23 cellular contexts compared by ENCODE assay signal in the genomic region with DNA sequence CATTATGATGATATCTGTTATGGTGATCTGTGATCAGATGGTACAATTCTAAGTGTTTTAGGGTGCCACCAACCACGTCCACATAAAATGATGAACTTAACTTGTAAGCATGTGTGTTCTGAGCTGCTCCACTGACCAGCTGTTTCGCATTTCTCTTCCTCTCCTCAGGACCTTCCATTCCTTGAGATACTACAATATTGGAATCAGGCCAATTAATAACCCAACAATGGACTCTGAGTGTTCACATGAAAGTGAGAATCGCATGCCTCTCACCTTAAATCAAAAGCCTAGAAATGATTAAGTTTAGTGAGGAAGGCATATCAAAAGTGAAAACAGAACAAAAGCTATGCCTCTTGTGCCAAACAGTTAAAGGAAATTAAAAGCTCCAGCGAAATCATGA.
A peak's percentile ranks its signal among the peaks of the same experiment; 100 is the strongest.
DNase-seq lines count a peak whose midpoint lies in the region; ATAC-seq, FAIRE-seq and TF ChIP-seq lines count a peak whose summit lies in the region.
"Had no signal": no experiment of that assay in that cellular context is flagged by ENCODE, and none has a peak within 500 bp of the region (broad histone marks: within the 10 kb centered on the region; RNA-seq: fewer than 3 reads in every experiment).

No MANE protein-coding gene starts in this region.

- H3K4me2 ChIP-seq in HepG2 (ENCODE audit: low read depth, low read length) (no peak overlapping the region), GM12878 (ENCODE audit: control insufficient read depth, insufficient read depth) (no peak overlapping the region)
- H3K4me2 ChIP-seq: A549; BLaER1 treated with 17β-estradiol and CSF1 and Interleukin-3, amounts not matched to agents 10 nM and 100 nM had no signal

- no peak overlapping the region for H3K4me3 Mint-ChIP-seq in activated CD4-positive, alpha-beta T cell treated with anti-CD3 and anti-CD28 coated beads, Interleukin-2, amount 10 ng/mL, durations not matched to agents 24 days and 14 days
- H3K4me3 Mint-ChIP-seq: B cell; CD4-positive, alpha-beta T cell; CD8-positive, alpha-beta T cell had no signal

- peaks cover 13% of the 10 kb centered on the region for H3K4me1 ChIP-seq in HepG2 (ENCODE audit: insufficient read depth, low read length)
- H3K4me1 ChIP-seq in right lobe of liver, result no peaks in the 10 kb centered on the region
- H3K4me1 ChIP-seq in GM12878 (ENCODE audit: control insufficient read depth, insufficient read depth, low read length), result no peaks in the 10 kb centered on the region
- H3K4me1 ChIP-seq in small intestine (ENCODE audit: control insufficient read depth in 2 of 2, insufficient read depth in 1 of 2, low read depth in 1 of 2, low read length in 1 of 2), result peaks cover 0 to 7% of the 10 kb centered on the region in 2 donors
- H3K4me1 ChIP-seq: A549 had no signal

- H3K36me3 Mint-ChIP-seq in activated CD4-positive, alpha-beta T cell treated with anti-CD3 and anti-CD28 coated beads, Interleukin-2, amount 10 ng/mL, durations not matched to agents 24 days and 14 days (ENCODE audit: low read depth), result peaks cover 30% of the 10 kb centered on the region

- TF ChIP-seq RAD21 in HepG2 (CRISPR knock-in tag; IDR thresholded peaks at IDR 0.05) (no peak), GM12878 (IDR thresholded peaks at IDR 0.05; ENCODE audit: insufficient read depth, low read depth, low read length) (no peak)

- H3K27me3 ChIP-seq in HepG2 (ENCODE audit: control insufficient read depth in 1 of 2, insufficient read depth in 2 of 2, low read length in 2 of 2) (no peaks in the 10 kb centered on the region), right lobe of liver (no peaks in the 10 kb centered on the region), GM12878 (replicated peaks in 1 of 2; ENCODE audit: control insufficient read depth in 2 of 2, insufficient read depth in 2 of 2, low read length in 1 of 2) (no peaks in the 10 kb centered on the region), small intestine (ENCODE audit: control insufficient read depth in 2 of 2, insufficient read depth in 2 of 2, low read length in 2 of 2) (no peaks in the 10 kb centered on the region)
- H3K27me3 ChIP-seq: BLaER1 treated with 17β-estradiol and CSF1 and Interleukin-3, amounts not matched to agents 10 nM and 100 nM had no signal

- H4K20me1 ChIP-seq in HepG2 (ENCODE audit: insufficient read depth, low read length), result 0 out of 2 replicates have a peak, but pooled peaks cover 3% of the 10 kb centered on the region
- no peaks in the 10 kb centered on the region for H4K20me1 ChIP-seq in GM12878 (ENCODE audit: control insufficient read depth, insufficient read depth)
- H4K20me1 ChIP-seq: BLaER1 treated with 17β-estradiol and CSF1 and Interleukin-3, amounts not matched to agents 10 nM and 100 nM had no signal

- SMC1A ChIA-PET in GM12878 (lab: Charles Lee; ENCODE audit: uncharacterized antibody, unreplicated experiment), result interaction anchor here (0.9 to 1.8 kb wide), 8 partner anchors 13 to 109 kb away, joined by 3 to 9 read pairs (median 4); no protein-coding TSS in a partner anchor

- no peaks in the 10 kb centered on the region for H3K4me1 Mint-ChIP-seq in activated CD4-positive, alpha-beta T cell treated with anti-CD3 and anti-CD28 coated beads, Interleukin-2, amount 10 ng/mL, durations not matched to agents 24 days and 14 days
- H3K4me1 Mint-ChIP-seq: B cell had no signal

- no peak for DNase-seq in activated CD4-positive, alpha-beta T cell treated with anti-CD3 and anti-CD28 coated beads, Interleukin-2, amount 10 ng/mL, durations not matched to agents 24 days and 14 days
- DNase-seq in activated CD4-positive, alpha-beta T cell treated with anti-CD3 and anti-CD28 coated beads, Interleukin-2, amount 50 U/mL, for 4 hours, result no peak
- DNase-seq in HepG2 (ENCODE audit: low spot score), result no peak
- DNase-seq in right lobe of liver, result no peak
- DNase-seq in GM12878 (ENCODE audit: low read depth, low spot score), result no peak
- peak; percentile 61 for DNase-seq in small intestine
- DNase-seq in EL, result no peak
- no peak for DNase-seq in NCI-H510A treated with DMSO at 0.1 percent for 48 hours (lab: John Stamatoyannopoulos, UW)
- DNase-seq: AML-193; Caco-2; Calu3; CD4-positive, alpha-beta T cell; CD8-positive, alpha-beta T cell; DMS79 treated with DMSO at 0.1 percent for 48 hours; GDM1 had no signal

- RAD21 ChIA-PET in GM12878 (lab: Charles Lee; ENCODE audit: unreplicated experiment), result interaction anchor here (0.8 to 1.9 kb wide), 5 partner anchors 35 to 106 kb away, joined by 3 to 8 read pairs (median 3); no protein-coding TSS in a partner anchor

- no peaks in the 10 kb centered on the region for H3K9me3 Mint-ChIP-seq in activated CD4-positive, alpha-beta T cell treated with anti-CD3 and anti-CD28 coated beads, Interleukin-2, amount 10 ng/mL, durations not matched to agents 24 days and 14 days
- H3K9me3 Mint-ChIP-seq: CD4-positive, alpha-beta T cell had no signal

- BruUV-seq in HepG2 (replicated peaks; lab: Mats Ljungman, UMichigan), result no TSS peak
- BruUV-seq in GM12878 (replicated peaks; lab: Mats Ljungman, UMichigan), result no TSS peak

- TF ChIP-seq CTCF in HepG2 (CRISPR knock-in tag; IDR thresholded peaks at IDR 0.05), result no peak
- TF ChIP-seq CTCF in right lobe of liver (IDR thresholded peaks at IDR 0.05), result no peak
- no peak for TF ChIP-seq CTCF in GM12878 (IDR thresholded peaks at IDR 0.05 in 2 of 3, conservative IDR thresholded peaks at IDR 0.05 in 1 of 3; ENCODE audit: control insufficient read depth in 2 of 3, extremely low read depth in 1 of 3, insufficient read depth in 1 of 3, low read depth in 3 of 3, low read length in 3 of 3)

- no peaks in the 10 kb centered on the region for H3K9me3 ChIP-seq in HepG2 (ENCODE audit: low read length)
- H3K9me3 ChIP-seq in right lobe of liver, result no peaks in the 10 kb centered on the region
- no peaks in the 10 kb centered on the region for H3K9me3 ChIP-seq in GM12878 (replicated peaks; ENCODE audit: control insufficient read depth, insufficient read depth, low read length)
- no peaks in the 10 kb centered on the region for H3K9me3 ChIP-seq in small intestine (ENCODE audit: control insufficient read depth, low read depth)
- H3K9me3 ChIP-seq: A549, Caco-2 had no signal

- peak overlapping the region; percentile 2 for H3K27ac Mint-ChIP-seq in activated CD4-positive, alpha-beta T cell treated with anti-CD3 and anti-CD28 coated beads, Interleukin-2, amount 10 ng/mL, durations not matched to agents 24 days and 14 days
- H3K27ac Mint-ChIP-seq: B cell; CD4-positive, alpha-beta T cell; CD8-positive, alpha-beta T cell had no signal

- POLR2A ChIA-PET in HepG2 (lab: Yijun Ruan, JAX), result no interaction called here
- POLR2A ChIA-PET in GM12878 (lab: Charles Lee), result interaction anchor here (1.0 to 1.4 kb wide), 2 partner anchors 12 to 113 kb away, joined by 3 read pairs; no protein-coding TSS in a partner anchor

- H3K36me3 ChIP-seq in HepG2 (replicated peaks in 1 of 2; ENCODE audit: control insufficient read depth in 1 of 2, insufficient read depth in 2 of 2, low read length in 2 of 2), result peaks cover 28 to 69% of the 10 kb centered on the region in 2 experiments
- peaks cover 0 to 5% (median 1%) of the 10 kb centered on the region in 4 donors for H3K36me3 ChIP-seq in right lobe of liver
- H3K36me3 ChIP-seq in GM12878 (ENCODE audit: control insufficient read depth in 2 of 2, insufficient read depth in 2 of 2, low read length in 1 of 2), result no peaks in the 10 kb centered on the region; a peak in 1 of 4 replicates
- peaks cover 0 to 3% of the 10 kb centered on the region in 2 donors for H3K36me3 ChIP-seq in small intestine (ENCODE audit: control insufficient read depth in 2 of 2, insufficient read depth in 2 of 2, low read length in 2 of 2)

- H3K4me3 ChIP-seq in HepG2 (replicated peaks in 1 of 3; ENCODE audit: insufficient read depth in 1 of 3, low read depth in 2 of 3, low read length in 3 of 3), result no peak overlapping the region
- no peak overlapping the region for H3K4me3 ChIP-seq in right lobe of liver
- H3K4me3 ChIP-seq in GM12878, result no peak overlapping the region
- no peak overlapping the region for H3K4me3 ChIP-seq in small intestine (ENCODE audit: low read depth in 1 of 2, low read length in 2 of 2)
- H3K4me3 ChIP-seq: A549; BLaER1 treated with 17β-estradiol and CSF1 and Interleukin-3, amounts not matched to agents 10 nM and 100 nM had no signal

- intact Hi-C loops in activated CD4-positive, alpha-beta T cell treated with anti-CD3 and anti-CD28 coated beads, Interleukin-2, amount 10 ng/mL, durations not matched to agents 24 days and 14 days (cut with micrococcal nuclease), result no loop called here
- intact Hi-C loops in HepG2 (cut with micrococcal nuclease; ENCODE audit: unreplicated experiment), result no loop called here
- intact Hi-C loops in right lobe of liver (cut with DNase I), result no loop called here
- intact Hi-C loops in GM12878 (cut with micrococcal nuclease; ENCODE audit: unreplicated experiment), result no loop called here

- H3K27me3 Mint-ChIP-seq in activated CD4-positive, alpha-beta T cell treated with anti-CD3 and anti-CD28 coated beads, Interleukin-2, amount 10 ng/mL, durations not matched to agents 24 days and 14 days, result no peaks in the 10 kb centered on the region
- H3K27me3 Mint-ChIP-seq: B cell; CD4-positive, alpha-beta T cell had no signal

- no peak for FAIRE-seq in HepG2 (lab: Jason Lieb, UNC)
- FAIRE-seq in GM12878 (lab: Jason Lieb, UNC), result no peak
- FAIRE-seq in small intestine (lab: Jason Lieb, UNC), result no peak
- FAIRE-seq: A549, D721Med, GM12891, GM19239 had no signal

- CTCF ChIA-PET in HepG2 (lab: Yijun Ruan, JAX; ENCODE audit: low intra/inter-chr PET ratio, low total read pairs) (no interaction called here), GM12878 (lab: Yijun Ruan, JAX) (interaction anchor here (0.6 to 2.1 kb wide), 8 partner anchors 10 to 109 kb away, joined by 3 to 5 read pairs (median 3); no protein-coding TSS in a partner anchor)

- in situ Hi-C loops in HepG2 (cut with HindIII; ENCODE audit: extremely low pct_ligation_motif_present, low pct_unique_long_range_greater_than_20kb), result no loop called here
- in situ Hi-C loops in GM12878 (cut with MboI), result no loop called here

- H3K79me2 ChIP-seq in HepG2 (ENCODE audit: insufficient read depth, low read length) (peaks cover 37% of the 10 kb centered on the region), GM12878 (ENCODE audit: control insufficient read depth, insufficient read depth, low read length) (no peaks in the 10 kb centered on the region)

- 95% methylated on average over 4 of the region's 4 CpGs for WGBS in HepG2 (ENCODE audit: low lambda C conversion rate)
- WGBS in right lobe of liver (ENCODE audit: insufficient coverage, low coverage, low lambda C conversion rate, missing lambda C conversion rate), result 90% methylated on average over 4 of the region's 4 CpGs
- 96% methylated on average over 4 of the region's 4 CpGs for WGBS in GM12878 (ENCODE audit: insufficient coverage, insufficient replicate concordance, low lambda C conversion rate, missing lambda C conversion rate)
- 14 to 66% (median 42%) methylated on average over 4 of the region's 4 CpGs for WGBS in small intestine, 3 donors

- ATAC-seq in HepG2, result no peak
- no peak for ATAC-seq in right lobe of liver
- no peak for ATAC-seq in GM12878
- ATAC-seq: A549; CD8-positive, alpha-beta T cell had no signal

- no peak for TF ChIP-seq POLR2A in HepG2 (IDR thresholded peaks at IDR 0.05; ENCODE audit: insufficient read depth in 1 of 2, low read depth in 2 of 2, low read length in 2 of 2)
- TF ChIP-seq POLR2A in right lobe of liver (IDR thresholded peaks at IDR 0.05), result no peak
- TF ChIP-seq POLR2A in GM12878 (IDR thresholded peaks at IDR 0.05; ENCODE audit: low read depth, low read length), result no peak

- TF ChIP-seq EP300 in HepG2 (IDR thresholded peaks at IDR 0.05; ENCODE audit: low read depth in 2 of 2, low read length in 2 of 2), result no peak
- no peak for TF ChIP-seq EP300 in HepG2 (CRISPR knock-in tag; IDR thresholded peaks at IDR 0.05; ENCODE audit: borderline replicate concordance)
- TF ChIP-seq EP300 in GM12878 (IDR thresholded peaks at IDR 0.05; ENCODE audit: borderline replicate concordance in 1 of 2, control insufficient read depth in 1 of 2, low read depth in 2 of 2, low read length in 2 of 2), result no peak

- H3K27ac ChIP-seq in HepG2 (ENCODE audit: extremely low read length, insufficient read depth, low read length) (no peak overlapping the region), right lobe of liver (no peak overlapping the region), GM12878 (ENCODE audit: control insufficient read depth, insufficient read depth) (no peak overlapping the region), small intestine (ENCODE audit: low read depth in 1 of 2, low read length in 1 of 2) (peak overlapping the region in 1 of 2 donors; percentile 60)
- H3K27ac ChIP-seq: 22Rv1; A549; BLaER1 treated with 17β-estradiol and CSF1 and Interleukin-3, amounts not matched to agents 10 nM and 100 nM; C4-2B had no signal

- H2AFZ ChIP-seq in HepG2 (ENCODE audit: low read length) (no peak overlapping the region), GM12878 (ENCODE audit: control insufficient read depth, low read depth, low read length) (no peak overlapping the region)

- H3K9ac ChIP-seq in HepG2 (ENCODE audit: insufficient read depth, low read depth, low read length) (no peak overlapping the region), GM12878 (ENCODE audit: control insufficient read depth, insufficient read depth, low read length) (no peak overlapping the region)
- H3K9ac ChIP-seq: BLaER1 treated with 17β-estradiol and CSF1 and Interleukin-3, amounts not matched to agents 10 nM and 100 nM had no signal
